ENCODE assay signal across 29 cellular contexts in the genomic region with DNA sequence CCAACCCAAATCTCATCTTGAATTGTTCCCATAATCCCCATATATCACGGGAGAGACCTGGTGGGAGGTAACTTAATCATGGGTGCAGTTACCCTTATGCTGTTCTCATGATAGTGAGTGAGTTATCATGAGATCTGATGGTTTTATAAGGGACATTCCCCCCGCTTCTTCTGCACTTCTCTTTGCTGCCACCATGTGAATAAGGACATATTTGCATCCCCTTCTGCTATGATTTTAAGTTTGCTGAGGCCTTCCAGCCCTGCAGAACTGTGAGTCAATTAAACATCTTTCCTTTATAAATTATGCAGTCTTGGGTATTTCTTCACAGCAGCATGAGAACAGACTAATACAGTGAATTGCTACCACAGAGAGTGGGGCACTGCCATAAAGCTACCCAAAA.
DNase-seq lines count a peak whose midpoint lies in the region; ATAC-seq and TF ChIP-seq lines count a peak whose summit lies in the region.
"Had no signal": no experiment of that assay in that cellular context is flagged by ENCODE, and none has a peak within 500 bp of the region (broad histone marks: within the 10 kb centered on the region; RNA-seq: fewer than 3 reads in every experiment).

No MANE protein-coding gene starts in this region.

- ATAC-seq in HG02642 (IDR thresholded peaks at IDR 0.05; ENCODE audit: poor library complexity, unreplicated experiment): no peak
- ATAC-seq: heart right ventricle, K562, left lobe of liver, T-cell had no signal

- in situ Hi-C loops in KBM-7 (cut with MboI; ENCODE audit: low pct_unique_long_range_greater_than_20kb, low sequenced_read_pairs): no loop called here

- H3K36me3 ChIP-seq in GM06990 (ENCODE audit: control insufficient read depth, insufficient read depth, low read length) (no peaks in the 10 kb centered on the region), WERI-Rb-1 (no peaks in the 10 kb centered on the region)
- H3K36me3 ChIP-seq: brain microvascular endothelial cell, heart right ventricle, thoracic aorta had no signal

- H3K9me3 ChIP-seq in WERI-Rb-1 (ENCODE audit: severe bottlenecking): no peaks in the 10 kb centered on the region
- H3K9me3 ChIP-seq: thoracic aorta had no signal

- TF ChIP-seq CTCF in GM06990 (IDR thresholded peaks at IDR 0.05; ENCODE audit: insufficient read depth, low read length, poor library complexity, severe bottlenecking) (peak; percentile 19), WERI-Rb-1 (IDR thresholded peaks at IDR 0.05; ENCODE audit: low read depth, low read length) (no peak)

- no peaks in the 10 kb centered on the region for H3K27me3 ChIP-seq in GM06990 (replicated peaks; ENCODE audit: control insufficient read depth, insufficient read depth, low read length)
- no peaks in the 10 kb centered on the region for H3K27me3 ChIP-seq in WERI-Rb-1 (ENCODE audit: insufficient read depth, low read depth, severe bottlenecking)
- H3K27me3 ChIP-seq: brain microvascular endothelial cell, heart right ventricle had no signal

- H3K27ac ChIP-seq in WERI-Rb-1: no peak overlapping the region
- H3K27ac ChIP-seq: brain microvascular endothelial cell, heart right ventricle, thoracic aorta had no signal

- no peak overlapping the region for H3K4me3 ChIP-seq in GM06990 (replicated peaks; ENCODE audit: low read depth, low read length)
- H3K4me3 ChIP-seq in WERI-Rb-1 (ENCODE audit: low read depth, low read length): no peak overlapping the region
- H3K4me3 ChIP-seq: heart right ventricle, K562, smooth muscle cell, thoracic aorta had no signal

- DNase-seq in GM06990 (ENCODE audit: extremely low read depth, insufficient read length): no peak
- peak; percentile 3 for DNase-seq in KBM-7
- DNase-seq in RPMI7951 (ENCODE audit: low read depth): peak; percentile 8
- DNase-seq in fibroblast of peridontal ligament (ENCODE audit: extremely low read depth): peak; percentile 31
- no peak for DNase-seq in kidney tubule cell (ENCODE audit: low spot score)
- DNase-seq in WERI-Rb-1: no peak
- no peak for DNase-seq in activated CD4-positive, alpha-beta T cell treated with anti-CD3 and anti-CD28 coated beads, Interleukin-2, amount 50 U/mL, for 1 hour
- DNase-seq: activated CD4-positive, alpha-beta T cell treated with anti-CD3 and anti-CD28 coated beads, Interleukin-2, amount 10 ng/mL, durations not matched to agents 7 days and 5 days; activated CD8-positive, alpha-beta memory T cell treated with anti-CD3 and anti-CD28 coated beads, Interleukin-2, amount 50 U/mL, for 4 hours; activated effector memory CD4-positive, alpha-beta T cell treated with anti-CD3 and anti-CD28 coated beads, Interleukin-2, amount 50 U/mL, for 16 hours; brain microvascular endothelial cell; cortex of kidney; heart right ventricle; naive B cell; NCI-H1092; NCI-H1930; NCI-H2227 treated with DMSO at 0.1 percent for 48 hours; NCI-H774; nucleus accumbens; OCI-M1; SHP77 treated with DMSO at 0.1 percent for 48 hours; stimulated activated CD4-positive, alpha-beta T cell treated with anti-CD3 and anti-CD28 coated beads, Interleukin-2, amount 100 ng/mL, for 48 hours; stimulated activated naive CD4-positive, alpha-beta T cell; T-cell had no signal

Comparison
In these comparisons a context has a peak if more than half of its experiments do, and no peak if none do; other contexts are left out.
1. DNase-seq: peak in KBM-7 (single experiment), RPMI7951 (single experiment) and fibroblast of peridontal ligament (single experiment); none in GM06990 (single experiment), kidney tubule cell (single experiment), WERI-Rb-1 (single experiment) and activated CD4-positive, alpha-beta T cell treated with anti-CD3 and anti-CD28 coated beads, Interleukin-2, amount 50 U/mL, for 1 hour (single experiment).